ENCODE assay signal across 10 cellular contexts in genomic region chr14:75401356-75401755, GRCh38. TPM values are rescaled to one million over a fixed set of nuclear protein-coding genes. Genes with fewer than 3 reads are reported as not detected.
DNase-seq lines count a peak whose midpoint lies in the region; ATAC-seq and TF ChIP-seq lines count a peak whose summit lies in the region.
"Had no signal": no experiment of that assay in that cellular context is flagged by ENCODE, and none has a peak within 500 bp of the region (broad histone marks: within the 10 kb centered on the region; RNA-seq: fewer than 3 reads in every experiment).

No MANE protein-coding gene starts in this region.

- TF ChIP-seq EP300 in suprapubic skin (IDR thresholded peaks at IDR 0.05), result no peak

- 20% methylated on average over 10 of the region's 10 CpGs for whole genome bisulfite sequencing in suprapubic skin

- no peak overlapping the region for H3K4me3 ChIP-seq in suprapubic skin

- H3K27ac ChIP-seq in suprapubic skin, result peak overlapping the region; percentile 81
- H3K27ac ChIP-seq: KMS-11 had no signal

- no peak for ATAC-seq in effector memory CD8-positive, alpha-beta T cell (replicated peaks)

- peaks cover 0 to 8% of the 10 kb centered on the region in 2 donors for H3K4me1 Mint-ChIP-seq in effector memory CD8-positive, alpha-beta T cell (ENCODE audit: low read depth in 2 of 2)

- TF ChIP-seq CTCF in suprapubic skin (IDR thresholded peaks at IDR 0.05), result no peak

- H3K9me3 Mint-ChIP-seq in effector memory CD8-positive, alpha-beta T cell, result peaks cover 0 to 8% of the 10 kb centered on the region in 2 donors

- DNase-seq in M059J (ENCODE audit: low read depth) (peak; percentile 41), ecto neural progenitor cell (ENCODE audit: low spot score) (peak; percentile 73), medulla oblongata (ENCODE audit: extremely low spot score) (peak; percentile 35), suprapubic skin (ENCODE audit: low spot score in 2 of 2) (peak in 1 of 2 donors; percentile 82), T-helper 2 cell (no peak), DMS153 (lab: John Stamatoyannopoulos, UW) (no peak)
- no peak for DNase-seq in effector memory CD8-positive, alpha-beta T cell
- DNase-seq in stimulated activated CD8-positive, alpha-beta memory T cell treated with anti-CD3 and anti-CD28 coated beads, Interleukin-4, amount 100 ng/mL, for 48 hours, result no peak
- DNase-seq: stimulated activated CD4-positive, alpha-beta T cell treated with anti-CD3 and anti-CD28 coated beads, Interleukin-4, amount 100 ng/mL, for 4 hours had no signal

- H3K36me3 ChIP-seq in suprapubic skin, result no peaks in the 10 kb centered on the region

- peaks cover 28 to 29% of the 10 kb centered on the region in 2 donors for H3K27me3 Mint-ChIP-seq in effector memory CD8-positive, alpha-beta T cell

- no peak for TF ChIP-seq POLR2A in suprapubic skin (IDR thresholded peaks at IDR 0.05)

- no peak overlapping the region for H3K4me3 Mint-ChIP-seq in effector memory CD8-positive, alpha-beta T cell

- H3K36me3 Mint-ChIP-seq in effector memory CD8-positive, alpha-beta T cell (ENCODE audit: insufficient read depth), result no peaks in the 10 kb centered on the region

- no peak overlapping the region for H3K27ac Mint-ChIP-seq in effector memory CD8-positive, alpha-beta T cell

- H3K9me3 ChIP-seq in suprapubic skin, result no peaks in the 10 kb centered on the region

- peaks cover 30% of the 10 kb centered on the region for H3K4me1 ChIP-seq in suprapubic skin

- no peaks in the 10 kb centered on the region for H3K27me3 ChIP-seq in suprapubic skin

RNA-seq across cellular contexts. Expression of gene JDP2, which starts 26.5 kb away (rescaled TPM):
- total RNA-seq in M059J (2014; rRNA removed; shearing (Covaris generic)), result 21.9 and 32.4 TPM in 2 replicates
- total RNA-seq in suprapubic skin, result 10 to 100 TPM; 36.0 to 72.7 (median 50.4) TPM

Comparison
In these comparisons a context has a peak if more than half of its experiments do, and no peak if none do; other contexts are left out.
1. DNase-seq: peak in M059J (single experiment), ecto neural progenitor cell (single experiment) and medulla oblongata (single experiment); none in effector memory CD8-positive, alpha-beta T cell (0 of 3), T-helper 2 cell (0 of 5), DMS153 (single experiment) and stimulated activated CD8-positive, alpha-beta memory T cell treated with anti-CD3 and anti-CD28 coated beads, Interleukin-4, amount 100 ng/mL, for 48 hours (single experiment).